8 cellular contexts compared by ENCODE assay signal in genomic region chr6:128519132-128519930, GRCh38. TPM values are rescaled to one million over a fixed set of nuclear protein-coding genes. Genes with fewer than 3 reads are reported as not detected.
DNase-seq lines count a peak whose midpoint lies in the region; ATAC-seq, FAIRE-seq and TF ChIP-seq lines count a peak whose summit lies in the region.

No MANE protein-coding gene starts in this region.

- DNase-seq in HTR-8/SVneo (ENCODE audit: insufficient read length, low spot score): peak; percentile 52
- DNase-seq in T follicular helper cell (ENCODE audit: low read depth): peak; percentile 3
- no peak for DNase-seq in brain microvascular endothelial cell
- peak; percentile 56 for DNase-seq in iPS-NIHi11 (ENCODE audit: low spot score)

- ATAC-seq in HG03442 (IDR thresholded peaks at IDR 0.05; ENCODE audit: unreplicated experiment) (no peak), HG03565 (IDR thresholded peaks at IDR 0.05; ENCODE audit: unreplicated experiment) (no peak)

- peak; percentile 24; the same call in 1 of the 3 replicates for TF ChIP-seq CTCF in GM12872 (IDR thresholded peaks at IDR 0.05; ENCODE audit: insufficient read depth, low read depth, low read length)
- TF ChIP-seq CTCF in brain microvascular endothelial cell (IDR thresholded peaks at IDR 0.05; ENCODE audit: low read depth, low read length, missing control alignments): peak; percentile 44

- in situ Hi-C loops in brain microvascular endothelial cell (cut with HindIII; ENCODE audit: low pct_ligation_motif_present, low sequenced_read_pairs): no loop called here

- H3K36me3 ChIP-seq in brain microvascular endothelial cell (replicated peaks) (no peaks in the 10 kb centered on the region), skeletal muscle tissue (ENCODE audit: control insufficient read depth in 3 of 3, insufficient read depth in 3 of 3, low read length in 3 of 3) (no peaks in the 10 kb centered on the region)

- no peak for FAIRE-seq in HTR-8/SVneo (lab: Jason Lieb, UNC)

- H3K9ac ChIP-seq in skeletal muscle tissue (ENCODE audit: low read depth in 1 of 3, low read length in 3 of 3): peak overlapping the region; percentile 92 to 93 (median 92)

- H3K9me3 ChIP-seq in skeletal muscle tissue (ENCODE audit: control insufficient read depth in 3 of 3, low read length in 3 of 3): no peaks in the 10 kb centered on the region

- peak overlapping the region; percentile 99 for H3K27ac ChIP-seq in brain microvascular endothelial cell
- peak overlapping the region; percentile 90 for H3K27ac ChIP-seq in skeletal muscle tissue (ENCODE audit: low read depth, low read length)

- H3K27me3 ChIP-seq in brain microvascular endothelial cell (replicated peaks) (no peaks in the 10 kb centered on the region), skeletal muscle tissue (ENCODE audit: control insufficient read depth in 3 of 3, insufficient read depth in 3 of 3, low read length in 3 of 3) (no peaks in the 10 kb centered on the region)

- peak overlapping the region; percentile 99 for H3K4me3 ChIP-seq in brain microvascular endothelial cell (ENCODE audit: low read depth, low read length)
- peak overlapping the region; percentile 77 to 92 (median 92) for H3K4me3 ChIP-seq in skeletal muscle tissue (ENCODE audit: low read length in 3 of 3)

- H3K4me1 ChIP-seq in skeletal muscle tissue (ENCODE audit: control insufficient read depth in 3 of 3, insufficient read depth in 3 of 3, low read length in 3 of 3): peaks cover 7 to 22% (median 14%) of the 10 kb centered on the region in 3 donors

RNA-seq across cellular contexts. Expression of gene PTPRK, which starts 1.1 kb away (rescaled TPM):
- 37.1 TPM for total RNA-seq in skeletal muscle tissue
